Comparison of ENCODE assay signal across 1 cellular context in genomic region chr16:69114346-69114975, GRCh38.
TF ChIP-seq lines count a peak whose summit lies in the region.

No MANE protein-coding gene starts in this region.

TF ChIP-seq in endothelial cell of umbilical vein, 7 proteins besides CTCF, POLR2A, EP300 and RAD21:
- TF ChIP-seq JUN (IDR thresholded peaks at IDR 0.05; ENCODE audit: borderline replicate concordance, insufficient read depth, insufficient read length, low read depth) (no peak), FOS (IDR thresholded peaks at IDR 0.05; ENCODE audit: borderline replicate concordance, insufficient read depth, low read length) (no peak), EZH2 (IDR thresholded peaks at IDR 0.05; ENCODE audit: borderline replicate concordance, low read depth, low read length, severe bottlenecking) (no peak), MAX (IDR thresholded peaks at IDR 0.05; ENCODE audit: insufficient read depth, insufficient read length) (no peak), MYC (IDR thresholded peaks at IDR 0.05; ENCODE audit: low read depth, low read length) (no peak), POLR2AphosphoS5 (IDR thresholded peaks at IDR 0.05; ENCODE audit: insufficient read depth, low read depth, low read length) (no peak), GATA2 (IDR thresholded peaks at IDR 0.05; ENCODE audit: insufficient read depth, insufficient read length, low read depth, low read length) (no peak)
